In genomic region chrX:119698835-119699234, GRCh38 we compare ENCODE assay signal across 8 cellular contexts.
DNase-seq lines count a peak whose midpoint lies in the region; TF ChIP-seq lines count a peak whose summit lies in the region.

No MANE protein-coding gene starts in this region.

- POLR2A ChIA-PET in RWPE1 (lab: Yijun Ruan, JAX; ENCODE audit: low non-redundant PET) = no interaction called here

- no peak overlapping the region for H3K4me3 ChIP-seq in fibroblast of mammary gland (ENCODE audit: control insufficient read depth, low read depth, low read length)
- no peak overlapping the region for H3K4me3 ChIP-seq in retinal pigment epithelial cell (ENCODE audit: low read length)

- CTCF ChIA-PET in RWPE1 (lab: Yijun Ruan, JAX) = interaction anchor here (0.6 kb wide), 1 partner anchor 49 kb away, joined by 3 read pairs; no protein-coding TSS in a partner anchor

- peak; percentile 55 for TF ChIP-seq RAD21 in Ishikawa (IDR thresholded peaks at IDR 0.05; ENCODE audit: low read depth)

- no peak for TF ChIP-seq EP300 in Ishikawa (IDR thresholded peaks at IDR 0.05; ENCODE audit: borderline replicate concordance)

- H3K27ac ChIP-seq in RWPE1 = no peak overlapping the region

- DNase-seq in SHP77 (lab: John Stamatoyannopoulos, UW) = peak; percentile 1 to 2
- no peak for DNase-seq in SHP77 treated with DMSO at 0.1 percent for 48 hours (lab: John Stamatoyannopoulos, UW)
- DNase-seq in RWPE1 (ENCODE audit: low spot score) = peak; percentile 48
- DNase-seq in fibroblast of mammary gland (ENCODE audit: low read depth) = peak; percentile 73
- no peak for DNase-seq in retinal pigment epithelial cell (ENCODE audit: low read depth)
- no peak for DNase-seq in NCI-H2107 (lab: John Stamatoyannopoulos, UW)
- no peak for DNase-seq in HPDE6-E6E7 (ENCODE audit: extremely low spot score)

- TF ChIP-seq CTCF in RWPE1 (conservative IDR thresholded peaks at IDR 0.05; ENCODE audit: low read depth) (peak; percentile 46), fibroblast of mammary gland (conservative IDR thresholded peaks at IDR 0.05; ENCODE audit: control insufficient read depth, insufficient read depth, low read depth, low read length) (peak; percentile 69), retinal pigment epithelial cell (conservative IDR thresholded peaks at IDR 0.05; ENCODE audit: low read depth, low read length) (peak; percentile 65)

TF ChIP-seq in Ishikawa, 13 proteins besides CTCF, POLR2A, EP300 and RAD21:
- TF ChIP-seq, protein P1, sequence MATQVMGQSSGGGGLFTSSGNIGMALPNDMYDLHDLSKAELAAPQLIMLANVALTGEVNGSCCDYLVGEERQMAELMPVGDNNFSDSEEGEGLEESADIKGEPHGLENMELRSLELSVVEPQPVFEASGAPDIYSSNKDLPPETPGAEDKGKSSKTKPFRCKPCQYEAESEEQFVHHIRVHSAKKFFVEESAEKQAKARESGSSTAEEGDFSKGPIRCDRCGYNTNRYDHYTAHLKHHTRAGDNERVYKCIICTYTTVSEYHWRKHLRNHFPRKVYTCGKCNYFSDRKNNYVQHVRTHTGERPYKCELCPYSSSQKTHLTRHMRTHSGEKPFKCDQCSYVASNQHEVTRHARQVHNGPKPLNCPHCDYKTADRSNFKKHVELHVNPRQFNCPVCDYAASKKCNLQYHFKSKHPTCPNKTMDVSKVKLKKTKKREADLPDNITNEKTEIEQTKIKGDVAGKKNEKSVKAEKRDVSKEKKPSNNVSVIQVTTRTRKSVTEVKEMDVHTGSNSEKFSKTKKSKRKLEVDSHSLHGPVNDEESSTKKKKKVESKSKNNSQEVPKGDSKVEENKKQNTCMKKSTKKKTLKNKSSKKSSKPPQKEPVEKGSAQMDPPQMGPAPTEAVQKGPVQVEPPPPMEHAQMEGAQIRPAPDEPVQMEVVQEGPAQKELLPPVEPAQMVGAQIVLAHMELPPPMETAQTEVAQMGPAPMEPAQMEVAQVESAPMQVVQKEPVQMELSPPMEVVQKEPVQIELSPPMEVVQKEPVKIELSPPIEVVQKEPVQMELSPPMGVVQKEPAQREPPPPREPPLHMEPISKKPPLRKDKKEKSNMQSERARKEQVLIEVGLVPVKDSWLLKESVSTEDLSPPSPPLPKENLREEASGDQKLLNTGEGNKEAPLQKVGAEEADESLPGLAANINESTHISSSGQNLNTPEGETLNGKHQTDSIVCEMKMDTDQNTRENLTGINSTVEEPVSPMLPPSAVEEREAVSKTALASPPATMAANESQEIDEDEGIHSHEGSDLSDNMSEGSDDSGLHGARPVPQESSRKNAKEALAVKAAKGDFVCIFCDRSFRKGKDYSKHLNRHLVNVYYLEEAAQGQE (IDR thresholded peaks at IDR 0.05; ENCODE audit: low read depth) = no peak
- peak; percentile 52; the same call in 1 of the 2 replicates for TF ChIP-seq TEAD4 (IDR thresholded peaks at IDR 0.05)

Comparison
In these comparisons a context has a peak if more than half of its experiments do, and no peak if none do; other contexts are left out.
1. DNase-seq: peak in SHP77 (2 of 2), RWPE1 (single experiment) and fibroblast of mammary gland (single experiment); none in SHP77 treated with DMSO at 0.1 percent for 48 hours (single experiment), retinal pigment epithelial cell (single experiment), NCI-H2107 (single experiment) and HPDE6-E6E7 (single experiment).
2. Peak in every context shown above with its lines, with median percentiles within 50 percentile points of each other: CTCF ChIP-seq.